In the genomic region with DNA sequence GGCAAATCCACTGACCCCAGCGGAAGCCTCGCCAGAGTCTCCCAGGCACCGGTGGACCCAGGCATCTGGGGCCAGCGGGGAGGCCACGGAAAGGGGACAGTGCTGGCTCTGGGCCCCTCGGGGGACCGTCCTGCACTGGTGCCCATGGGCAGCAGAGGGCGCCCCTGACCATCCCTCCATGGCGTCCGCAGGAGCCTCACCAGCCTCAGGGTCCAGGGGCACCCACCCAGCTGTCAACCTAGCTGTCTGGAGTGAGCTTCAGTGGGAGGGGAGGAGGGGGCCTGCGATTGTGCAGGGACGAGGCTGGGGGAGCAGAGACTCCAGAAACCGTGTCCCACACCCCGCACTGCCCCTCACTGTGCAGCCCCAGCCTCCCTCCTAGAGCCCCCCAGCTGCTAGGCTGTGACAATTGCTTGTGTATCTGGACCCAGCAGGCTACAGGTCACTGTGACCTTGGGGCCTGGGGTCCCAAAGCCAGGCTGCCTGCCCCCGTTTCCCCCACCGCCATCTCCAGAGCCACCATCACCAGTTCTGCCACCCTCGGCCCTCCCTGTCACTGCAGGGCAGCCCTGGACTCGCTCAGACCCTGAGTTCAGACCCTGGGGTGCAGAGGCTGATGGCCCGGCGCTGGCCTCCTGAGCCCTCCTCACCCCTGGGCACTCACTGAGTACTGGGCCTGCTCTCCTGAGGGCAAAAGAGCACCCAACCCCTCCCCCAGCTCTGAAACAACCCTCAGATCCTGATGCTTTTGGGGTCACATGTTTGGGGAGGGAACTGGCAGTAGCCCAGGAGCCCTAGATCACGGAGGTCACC, we compare ENCODE assay signal across 8 cellular contexts. TPM values are rescaled to one million over a fixed set of nuclear protein-coding genes. Genes with fewer than 3 reads are reported as not detected.
DNase-seq lines count a peak whose midpoint lies in the region; ATAC-seq, FAIRE-seq and TF ChIP-seq lines count a peak whose summit lies in the region.

No MANE protein-coding gene starts in this region.

- POLR2A ChIA-PET in IMR-90 (lab: Charles Lee; ENCODE audit: unreplicated experiment) (no interaction called here), endothelial cell of umbilical vein (lab: Charles Lee) (no interaction called here)
- POLR2A ChIA-PET in naive thymus-derived CD4-positive, alpha-beta T cell (lab: Charles Lee) = no interaction called here

- H2BK5ac ChIP-seq in IMR-90 (ENCODE audit: low read depth, low read length, poor library complexity, severe bottlenecking) = peak overlapping the region; percentile 46

- H3K27ac ChIP-seq in IMR-90 (ENCODE audit: insufficient read depth, low read length) (peak overlapping the region; percentile 91), endothelial cell of umbilical vein (ENCODE audit: insufficient read depth, low read depth, low read length) (no peak overlapping the region), tibial nerve (peak overlapping the region; percentile 16 to 98 (median 91))
- H3K27ac ChIP-seq in naive thymus-derived CD4-positive, alpha-beta T cell (ENCODE audit: low read depth, low read length) = no peak overlapping the region
- no peak overlapping the region for H3K27ac ChIP-seq in effector memory CD4-positive, alpha-beta T cell (ENCODE audit: insufficient read depth, low read length, poor library complexity, severe bottlenecking)

- no peak overlapping the region for H3K4me3 Mint-ChIP-seq in activated CD4-positive, alpha-beta T cell treated with anti-CD3 and anti-CD28 coated beads, Interleukin-2, amount 10 ng/mL, durations not matched to agents 24 days and 14 days
- H3K4me3 Mint-ChIP-seq in naive thymus-derived CD4-positive, alpha-beta T cell = peak overlapping the region in 1 of 10 donors; percentile 34

- peak overlapping the region; percentile 18; the same call in 1 of the 2 replicates for H3K9ac ChIP-seq in IMR-90 (ENCODE audit: low read depth, low read length)
- no peak overlapping the region for H3K9ac ChIP-seq in endothelial cell of umbilical vein (replicated peaks; ENCODE audit: extremely low read depth, insufficient read depth, low read length)

- no peak for TF ChIP-seq EP300 in tibial nerve (IDR thresholded peaks at IDR 0.05)

- H2BK20ac ChIP-seq in IMR-90 (ENCODE audit: low read depth, low read length) = peak overlapping the region; percentile 88

- H3K27me3 ChIP-seq in IMR-90 (ENCODE audit: control insufficient read depth, insufficient read depth, low read length) = no peaks in the 10 kb centered on the region
- no peaks in the 10 kb centered on the region for H3K27me3 ChIP-seq in endothelial cell of umbilical vein (ENCODE audit: control insufficient read depth in 2 of 2, insufficient read depth in 2 of 2, low read length in 2 of 2)
- peaks cover 0 to 16% of the 10 kb centered on the region in 2 donors for H3K27me3 ChIP-seq in naive thymus-derived CD4-positive, alpha-beta T cell (ENCODE audit: control insufficient read depth in 2 of 2, insufficient read depth in 2 of 2, low read length in 2 of 2)
- H3K27me3 ChIP-seq in tibial nerve = no peaks in the 10 kb centered on the region
- peaks cover 36% of the 10 kb centered on the region for H3K27me3 ChIP-seq in effector memory CD4-positive, alpha-beta T cell (replicated peaks; ENCODE audit: control insufficient read depth, insufficient read depth, low read length, poor library complexity, severe bottlenecking)

- TF ChIP-seq RAD21 in IMR-90 (IDR thresholded peaks at IDR 0.05; ENCODE audit: low read length) = peak; percentile 93

- H3K14ac ChIP-seq in IMR-90 (replicated peaks; ENCODE audit: low read depth, low read length) = peak overlapping the region; percentile 36

- H3K4me1 Mint-ChIP-seq in activated CD4-positive, alpha-beta T cell treated with anti-CD3 and anti-CD28 coated beads, Interleukin-2, amount 10 ng/mL, durations not matched to agents 24 days and 14 days = peaks cover 6% of the 10 kb centered on the region
- peaks cover 5 to 19% (median 14%) of the 10 kb centered on the region in 7 donors for H3K4me1 Mint-ChIP-seq in naive thymus-derived CD4-positive, alpha-beta T cell

- 89% methylated on average over 3 of the region's 21 CpGs; no CpG with 5 or more reads in 1 of the 2 experiments for WGBS in IMR-90 (ENCODE audit: extremely low coverage in 2 of 2, insufficient read length in 1 of 2), 2 experiments
- 25 to 54% methylated on average over 11 to 18 of the region's 21 CpGs for WGBS in tibial nerve, 2 donors

- H3K9me3 Mint-ChIP-seq in activated CD4-positive, alpha-beta T cell treated with anti-CD3 and anti-CD28 coated beads, Interleukin-2, amount 10 ng/mL, durations not matched to agents 24 days and 14 days = no peaks in the 10 kb centered on the region
- H3K9me3 Mint-ChIP-seq in naive thymus-derived CD4-positive, alpha-beta T cell = peaks cover 0 to under 1% (median 0%) of the 10 kb centered on the region in 11 donors

- H3K4me3 ChIP-seq in IMR-90 (ENCODE audit: insufficient read depth, low read depth, low read length) (no peak overlapping the region), endothelial cell of umbilical vein (replicated peaks in 1 of 3; ENCODE audit: insufficient read depth in 1 of 3, low read depth in 1 of 3, low read length in 3 of 3) (no peak overlapping the region), tibial nerve (no peak overlapping the region)
- H3K4me3 ChIP-seq in naive thymus-derived CD4-positive, alpha-beta T cell (ENCODE audit: low read length) = no peak overlapping the region
- no peak overlapping the region for H3K4me3 ChIP-seq in effector memory CD4-positive, alpha-beta T cell (ENCODE audit: insufficient read depth, low read depth, low read length, poor library complexity, severe bottlenecking)

- BruUV-seq in IMR-90 (replicated peaks; lab: Mats Ljungman, UMichigan) (no TSS peak), endothelial cell of umbilical vein (replicated peaks; lab: Mats Ljungman, UMichigan) (no TSS peak)

- H3K56ac ChIP-seq in IMR-90 (ENCODE audit: extremely low read depth, insufficient read depth, low read length) = no peak overlapping the region; the same call in 1 of the 2 replicates

- H3K79me1 ChIP-seq in IMR-90 (ENCODE audit: low read depth in 1 of 2, low read length in 2 of 2) = peaks cover 0 to 22% of the 10 kb centered on the region in 2 experiments; a peak in 1 of 4 replicates

- H3K4ac ChIP-seq in IMR-90 (ENCODE audit: low read depth, low read length) = peak overlapping the region; percentile 100

- 0 out of 2 replicates have a peak overlapping the region, but pooled peaks have one; percentile 18 for H3K23ac ChIP-seq in IMR-90 (ENCODE audit: low read depth, low read length)

- H2BK15ac ChIP-seq in IMR-90 (ENCODE audit: low read depth, low read length) = peak overlapping the region; percentile 62; the same call in 1 of the 3 replicates

- peak overlapping the region in 1 of 2 experiments; percentile 93; a peak in 3 of 4 replicates for H4K8ac ChIP-seq in IMR-90 (ENCODE audit: low read depth in 2 of 2, low read length in 2 of 2)

- peak overlapping the region; percentile 52; the same call in 1 of the 2 replicates for H4K5ac ChIP-seq in IMR-90 (ENCODE audit: low read depth, low read length)

- FAIRE-seq in endothelial cell of umbilical vein (lab: Jason Lieb, UNC) = no peak

- H2BK120ac ChIP-seq in IMR-90 (ENCODE audit: low read depth, low read length) = peak overlapping the region; percentile 98

- H4K91ac ChIP-seq in IMR-90 (ENCODE audit: insufficient read depth, low read depth, low read length) = peak overlapping the region; percentile 80

- H3K27me3 Mint-ChIP-seq in activated CD4-positive, alpha-beta T cell treated with anti-CD3 and anti-CD28 coated beads, Interleukin-2, amount 10 ng/mL, durations not matched to agents 24 days and 14 days = peaks cover 18% of the 10 kb centered on the region
- peaks cover 0 to 26% (median 7%) of the 10 kb centered on the region in 5 donors for H3K27me3 Mint-ChIP-seq in naive thymus-derived CD4-positive, alpha-beta T cell

- H3K79me2 ChIP-seq in endothelial cell of umbilical vein (ENCODE audit: control insufficient read depth, insufficient read depth, low read length) = no peaks in the 10 kb centered on the region

- intact Hi-C loops in IMR-90 (cut with micrococcal nuclease) (loop anchor here (5.0 to 10.0 kb wide), 2 partner anchors 316 to 354 kb away; a partner anchor contains a TSS), endothelial cell of umbilical vein (cut with micrococcal nuclease) (loop anchor here (2.0 to 5.0 kb wide), 3 partner anchors 126 to 354 kb away; a partner anchor contains a TSS)
- intact Hi-C loops in activated CD4-positive, alpha-beta T cell treated with anti-CD3 and anti-CD28 coated beads, Interleukin-2, amount 10 ng/mL, durations not matched to agents 24 days and 14 days (cut with micrococcal nuclease) = loop anchor here (5.0 kb wide), 2 partner anchors 171 to 256 kb away; a partner anchor contains a TSS
- intact Hi-C loops in naive thymus-derived CD4-positive, alpha-beta T cell (cut with micrococcal nuclease) = loop anchor here (5.0 to 10.0 kb wide), 5 partner anchors 124 to 486 kb away; a partner anchor contains a TSS

- CTCF ChIA-PET in IMR-90 (lab: Yijun Ruan, JAX) = interaction anchor here (0.6 to 2.0 kb wide), 6 partner anchors 13 to 507 kb away, joined by 3 to 7 read pairs (median 4); no protein-coding TSS in a partner anchor
- CTCF ChIA-PET in endothelial cell of umbilical vein (lab: Charles Lee) = interaction anchor here (1.3 to 5.1 kb wide), 3 partner anchors 15 to 182 kb away, joined by 3 to 78 read pairs (median 3); no protein-coding TSS in a partner anchor
- CTCF ChIA-PET in naive thymus-derived CD4-positive, alpha-beta T cell (lab: Charles Lee) = interaction anchor here (0.6 to 2.0 kb wide), 2 partner anchors 172 to 1021 kb away, joined by 4 to 9 read pairs; no protein-coding TSS in a partner anchor

- peak overlapping the region; percentile 100 for H2AK9ac ChIP-seq in IMR-90 (replicated peaks; ENCODE audit: low read depth, low read length, poor library complexity)

- ATAC-seq in IMR-90 (ENCODE audit: low read depth) = peak; percentile 58
- ATAC-seq in naive thymus-derived CD4-positive, alpha-beta T cell = peak; percentile 55
- no peak for ATAC-seq in GM18873 (IDR thresholded peaks at IDR 0.05; ENCODE audit: low FRiP score, unreplicated experiment)

- H2AFZ ChIP-seq in IMR-90 (replicated peaks; ENCODE audit: low read length, poor library complexity) = peak overlapping the region; percentile 89
- H2AFZ ChIP-seq in endothelial cell of umbilical vein (ENCODE audit: low read depth, low read length) = no peak overlapping the region

- H3K9me1 ChIP-seq in IMR-90 (ENCODE audit: insufficient read depth, low read length) = no peaks in the 10 kb centered on the region
- no peaks in the 10 kb centered on the region for H3K9me1 ChIP-seq in endothelial cell of umbilical vein (replicated peaks; ENCODE audit: control insufficient read depth, extremely low read depth, insufficient read depth, low read length)

- DNase-seq in COR-L47 (lab: John Stamatoyannopoulos, UW) (peak; percentile 39), IMR-90 (peak; percentile 44), endothelial cell of umbilical vein (ENCODE audit: low read depth, low spot score) (peak; percentile 36), tibial nerve (ENCODE audit: low spot score in 2 of 2) (peak in 1 of 2 donors; percentile 65)
- peak; percentile 82 for DNase-seq in activated CD4-positive, alpha-beta T cell treated with anti-CD3 and anti-CD28 coated beads, Interleukin-2, amount 10 ng/mL, durations not matched to agents 24 days and 14 days
- DNase-seq in naive thymus-derived CD4-positive, alpha-beta T cell = peak in 4 of 9 donors; percentile 26 to 56 (median 46)
- DNase-seq in effector memory CD4-positive, alpha-beta T cell = no peak

- H2AK5ac ChIP-seq in IMR-90 (ENCODE audit: low read depth, low read length) = peak overlapping the region; percentile 99

- dilution Hi-C loops in IMR-90 (cut with HindIII; ENCODE audit: low sequenced_read_pairs, unreplicated experiment) (no loop called here), endothelial cell of umbilical vein (cut with MboI; ENCODE audit: extremely low pct_ligation_motif_present, low sequenced_read_pairs) (no loop called here)

- H3K4me1 ChIP-seq in IMR-90 (ENCODE audit: control insufficient read depth, insufficient read depth, low read length) = peaks cover 44% of the 10 kb centered on the region
- H3K4me1 ChIP-seq in endothelial cell of umbilical vein (ENCODE audit: control insufficient read depth, extremely low read depth, insufficient read depth, low read length) = peaks cover 29% of the 10 kb centered on the region
- H3K4me1 ChIP-seq in naive thymus-derived CD4-positive, alpha-beta T cell (ENCODE audit: control insufficient read depth in 2 of 2, insufficient read depth in 2 of 2, low read length in 2 of 2) = peaks cover 20 to 22% of the 10 kb centered on the region in 2 donors
- peaks cover 0 to 49% (median 46%) of the 10 kb centered on the region in 4 donors for H3K4me1 ChIP-seq in tibial nerve
- peaks cover 34% of the 10 kb centered on the region for H3K4me1 ChIP-seq in effector memory CD4-positive, alpha-beta T cell (ENCODE audit: control insufficient read depth, insufficient read depth, low read length, poor library complexity, severe bottlenecking)

- no peak for TF ChIP-seq POLR2A in IMR-90 (IDR thresholded peaks at IDR 0.05; ENCODE audit: low read depth, low read length)
- TF ChIP-seq POLR2A in endothelial cell of umbilical vein (IDR thresholded peaks at IDR 0.05; ENCODE audit: low read depth, low read length) = no peak
- no peak for TF ChIP-seq POLR2A in tibial nerve (IDR thresholded peaks at IDR 0.05)

- TF ChIP-seq CTCF in IMR-90 (conservative IDR thresholded peaks at IDR 0.05; ENCODE audit: low read depth, low read length) (peak; percentile 89), endothelial cell of umbilical vein (IDR thresholded peaks at IDR 0.05; ENCODE audit: extremely low read depth in 1 of 2, insufficient read depth in 1 of 2, low read depth in 1 of 2, low read length in 2 of 2) (peak; percentile 85 to 97), tibial nerve (IDR thresholded peaks at IDR 0.05) (peak; percentile 84 to 95 (median 93))

- no peaks in the 10 kb centered on the region for H4K20me1 ChIP-seq in IMR-90 (ENCODE audit: insufficient read depth, low read length)
- H4K20me1 ChIP-seq in endothelial cell of umbilical vein (replicated peaks; ENCODE audit: control insufficient read depth, extremely low read depth, insufficient read depth, low read length) = no peaks in the 10 kb centered on the region

- H3K36me3 ChIP-seq in IMR-90 (ENCODE audit: control insufficient read depth, insufficient read depth, low read length) (no peaks in the 10 kb centered on the region), endothelial cell of umbilical vein (ENCODE audit: control insufficient read depth in 2 of 2, extremely low read depth in 1 of 2, insufficient read depth in 2 of 2, low read length in 2 of 2) (no peaks in the 10 kb centered on the region), tibial nerve (no peaks in the 10 kb centered on the region)
- no peaks in the 10 kb centered on the region for H3K36me3 ChIP-seq in naive thymus-derived CD4-positive, alpha-beta T cell (ENCODE audit: control insufficient read depth in 2 of 3, insufficient read depth in 3 of 3, low read length in 3 of 3)
- no peaks in the 10 kb centered on the region for H3K36me3 ChIP-seq in effector memory CD4-positive, alpha-beta T cell (ENCODE audit: control insufficient read depth, insufficient read depth, low read length)

- in situ Hi-C loops in IMR-90 (cut with MboI; ENCODE audit: low sequenced_read_pairs) = loop anchor here (5.0 kb wide), 1 partner anchor 121 kb away; no protein-coding TSS in a partner anchor

- H3K27ac Mint-ChIP-seq in activated CD4-positive, alpha-beta T cell treated with anti-CD3 and anti-CD28 coated beads, Interleukin-2, amount 10 ng/mL, durations not matched to agents 24 days and 14 days = no peak overlapping the region
- peak overlapping the region in 1 of 9 donors; percentile 41 for H3K27ac Mint-ChIP-seq in naive thymus-derived CD4-positive, alpha-beta T cell

- H3K4me2 ChIP-seq in IMR-90 (ENCODE audit: low read depth, low read length) (no peak overlapping the region; the same call in 1 of the 2 replicates), endothelial cell of umbilical vein (ENCODE audit: insufficient read depth, low read length) (no peak overlapping the region)

- H3K18ac ChIP-seq in IMR-90 (ENCODE audit: low read depth, low read length) = no peak overlapping the region; the same call in 1 of the 2 replicates

- H3K9me3 ChIP-seq in IMR-90 (ENCODE audit: control insufficient read depth, insufficient read depth, low read length) = no peaks in the 10 kb centered on the region
- H3K9me3 ChIP-seq in endothelial cell of umbilical vein (replicated peaks; ENCODE audit: control insufficient read depth, insufficient read depth, low read length) = no peaks in the 10 kb centered on the region
- no peaks in the 10 kb centered on the region for H3K9me3 ChIP-seq in naive thymus-derived CD4-positive, alpha-beta T cell (ENCODE audit: control insufficient read depth in 2 of 3, low read length in 3 of 3)
- H3K9me3 ChIP-seq in tibial nerve = no peaks in the 10 kb centered on the region
- no peaks in the 10 kb centered on the region for H3K9me3 ChIP-seq in effector memory CD4-positive, alpha-beta T cell (ENCODE audit: control insufficient read depth, low read length)

- no peaks in the 10 kb centered on the region for H3K36me3 Mint-ChIP-seq in activated CD4-positive, alpha-beta T cell treated with anti-CD3 and anti-CD28 coated beads, Interleukin-2, amount 10 ng/mL, durations not matched to agents 24 days and 14 days (ENCODE audit: low read depth)
- H3K36me3 Mint-ChIP-seq in naive thymus-derived CD4-positive, alpha-beta T cell = no peaks in the 10 kb centered on the region

RNA-seq across cellular contexts. Expression of a gene that starts 10.7 kb away (rescaled TPM):
- total RNA-seq in IMR-90 (2012; rRNA removed) (173 and 186 TPM in 2 replicates), endothelial cell of umbilical vein (26.8 and 30.1 TPM in 2 replicates), tibial nerve (100 to 1,000 TPM; 356 to 669 (median 427) TPM)
- polyA plus RNA-seq in IMR-90 (2012; rRNA removed) (1,556 and 1,578 TPM in 2 replicates), endothelial cell of umbilical vein (42.4 and 53.9 TPM in 2 replicates)
- 1,992 and 3,331 TPM in 2 replicates for polyA plus RNA-seq in IMR-90 (2012; cell fraction: cytosol; rRNA removed)
- polyA plus RNA-seq in IMR-90 (2012; cell fraction: nucleus; rRNA removed; ENCODE audit: low replicate concordance) = 5,237 and 11,886 TPM in 2 replicates
- 0.40 and 0.47 TPM in 2 replicates for total RNA-seq in activated CD4-positive, alpha-beta T cell treated with anti-CD3 and anti-CD28 coated beads, Interleukin-2, amount 10 ng/mL, durations not matched to agents 24 days and 14 days
- 16.9 and 25.2 TPM in 2 replicates for polyA plus RNA-seq in endothelial cell of umbilical vein (2011; cell fraction: cytosol; rRNA removed)
- polyA plus RNA-seq in endothelial cell of umbilical vein (2011; cell fraction: nucleus; rRNA removed) = 72.8 and 86.4 TPM in 2 replicates
- polyA plus RNA-seq in endothelial cell of umbilical vein (2012) = 24.0 and 61.3 TPM in 2 replicates
- 14.7 and 16.5 TPM in 2 replicates for polyA minus RNA-seq in endothelial cell of umbilical vein
- polyA minus RNA-seq in endothelial cell of umbilical vein (2011; cell fraction: cytosol; rRNA and poly(A)+ RNA removed) = not detected
- polyA minus RNA-seq in endothelial cell of umbilical vein (2011; cell fraction: nucleus; rRNA and poly(A)+ RNA removed) = 8.5 and 20.4 TPM in 2 replicates
- 10 to 100 TPM in 2 of 5 experiments, 1 to 10 TPM in 2, under 1 TPM in 1; 0.22 to 17.1 (median 9.5) TPM for total RNA-seq in naive thymus-derived CD4-positive, alpha-beta T cell
- polyA plus RNA-seq in naive thymus-derived CD4-positive, alpha-beta T cell = 1 to 10 TPM in 1 of 2 donors, under 1 TPM in 1; 0.92 to 2.4 TPM

Comparison
In these comparisons a context has a peak if more than half of its experiments do, and no peak if none do; other contexts are left out.
1. DNase-seq: peak in COR-L47 (single experiment), IMR-90 (single experiment), activated CD4-positive, alpha-beta T cell treated with anti-CD3 and anti-CD28 coated beads, Interleukin-2, amount 10 ng/mL, durations not matched to agents 24 days and 14 days (single experiment) and endothelial cell of umbilical vein (single experiment); none in effector memory CD4-positive, alpha-beta T cell (0 of 3).
2. H3K27ac ChIP-seq: peak in IMR-90 (single experiment) and tibial nerve (4 of 4); none in endothelial cell of umbilical vein (single experiment), naive thymus-derived CD4-positive, alpha-beta T cell (single experiment) and effector memory CD4-positive, alpha-beta T cell (single experiment).
3. Peak in every context shown above with its lines, with median percentiles within 50 percentile points of each other: CTCF ChIP-seq.